Comparison of ENCODE assay signal across 1 cellular context in the genomic region with DNA sequence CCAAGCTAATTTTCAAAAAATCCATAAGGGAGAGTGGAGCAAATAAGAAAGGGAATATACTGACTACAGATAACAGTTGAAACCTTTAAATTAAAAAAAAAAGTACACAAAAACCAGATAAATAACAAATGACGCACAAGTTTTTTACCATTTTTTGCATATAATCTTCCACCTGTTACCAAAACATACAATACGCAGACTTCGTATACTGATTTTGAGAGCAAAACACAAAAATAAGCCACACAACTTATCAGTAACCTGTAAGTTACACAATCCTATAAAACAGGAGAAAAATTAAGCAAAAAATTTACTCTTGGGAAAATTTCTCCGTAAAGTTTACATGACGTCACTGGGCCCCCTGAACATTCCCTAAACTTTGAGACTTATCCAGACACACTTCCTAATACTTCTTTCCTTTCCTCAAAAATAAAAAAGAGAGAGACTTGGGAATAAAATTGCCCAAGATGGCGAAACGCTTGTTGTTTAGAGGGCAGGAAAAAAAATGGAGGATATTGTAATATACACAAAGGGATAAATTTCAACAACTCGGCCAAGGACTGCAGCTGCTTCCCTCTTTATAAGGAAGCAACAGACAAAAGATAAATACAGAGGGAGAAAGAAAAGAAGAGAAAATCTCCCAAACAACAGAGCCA.
TF ChIP-seq lines count a peak whose summit lies in the region.

No MANE protein-coding gene starts in this region.

TF ChIP-seq in K562, 482 proteins besides CTCF, POLR2A, EP300 and RAD21 (continued from another document):
- TF ChIP-seq, protein P1, sequence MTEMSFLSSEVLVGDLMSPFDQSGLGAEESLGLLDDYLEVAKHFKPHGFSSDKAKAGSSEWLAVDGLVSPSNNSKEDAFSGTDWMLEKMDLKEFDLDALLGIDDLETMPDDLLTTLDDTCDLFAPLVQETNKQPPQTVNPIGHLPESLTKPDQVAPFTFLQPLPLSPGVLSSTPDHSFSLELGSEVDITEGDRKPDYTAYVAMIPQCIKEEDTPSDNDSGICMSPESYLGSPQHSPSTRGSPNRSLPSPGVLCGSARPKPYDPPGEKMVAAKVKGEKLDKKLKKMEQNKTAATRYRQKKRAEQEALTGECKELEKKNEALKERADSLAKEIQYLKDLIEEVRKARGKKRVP (CRISPR knock-in tag; IDR thresholded peaks at IDR 0.05): peak; percentile 29; the same call in 1 of the 2 replicates
- TF ChIP-seq, protein P2, sequence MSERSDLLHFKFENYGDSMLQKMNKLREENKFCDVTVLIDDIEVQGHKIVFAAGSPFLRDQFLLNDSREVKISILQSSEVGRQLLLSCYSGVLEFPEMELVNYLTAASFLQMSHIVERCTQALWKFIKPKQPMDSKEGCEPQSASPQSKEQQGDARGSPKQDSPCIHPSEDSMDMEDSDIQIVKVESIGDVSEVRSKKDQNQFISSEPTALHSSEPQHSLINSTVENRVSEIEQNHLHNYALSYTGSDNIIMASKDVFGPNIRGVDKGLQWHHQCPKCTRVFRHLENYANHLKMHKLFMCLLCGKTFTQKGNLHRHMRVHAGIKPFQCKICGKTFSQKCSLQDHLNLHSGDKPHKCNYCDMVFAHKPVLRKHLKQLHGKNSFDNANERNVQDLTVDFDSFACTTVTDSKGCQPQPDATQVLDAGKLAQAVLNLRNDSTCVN (CRISPR knock-in tag; IDR thresholded peaks at IDR 0.05): no peak
